1 cellular context compared by ENCODE assay signal in the genomic region with DNA sequence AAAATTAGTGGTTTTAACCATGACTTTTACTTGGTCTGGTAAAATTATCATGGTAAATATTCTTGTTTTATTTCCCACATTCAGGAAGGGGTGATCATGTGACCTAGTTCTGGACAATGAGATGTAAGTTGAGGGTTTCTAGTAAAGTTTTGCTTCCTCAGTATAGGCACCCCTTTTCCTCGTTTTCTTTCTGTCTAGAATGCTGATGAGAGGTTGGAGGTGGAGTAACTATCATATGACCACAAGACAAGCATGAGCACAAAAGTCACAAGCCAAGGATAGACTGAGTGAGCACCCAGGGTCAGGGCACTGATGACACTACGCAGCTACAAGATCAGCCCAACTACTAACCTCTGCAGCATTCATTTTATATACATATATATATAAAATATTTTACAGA.
TF ChIP-seq lines count a peak whose summit lies in the region.

No MANE protein-coding gene starts in this region.

TF ChIP-seq in SK-N-SH treated with all-trans-retinoic acid at 6 μM for 48 hours, 23 proteins besides CTCF, POLR2A, EP300 and RAD21 (continued from another document):
- TF ChIP-seq RARB (CRISPR knock-in tag; IDR thresholded peaks at IDR 0.05) (no peak), PPARA (CRISPR knock-in tag; IDR thresholded peaks at IDR 0.05; ENCODE audit: borderline replicate concordance) (no peak), TOX (CRISPR knock-in tag; IDR thresholded peaks at IDR 0.05; ENCODE audit: borderline replicate concordance) (no peak)
- TF ChIP-seq, protein P1, sequence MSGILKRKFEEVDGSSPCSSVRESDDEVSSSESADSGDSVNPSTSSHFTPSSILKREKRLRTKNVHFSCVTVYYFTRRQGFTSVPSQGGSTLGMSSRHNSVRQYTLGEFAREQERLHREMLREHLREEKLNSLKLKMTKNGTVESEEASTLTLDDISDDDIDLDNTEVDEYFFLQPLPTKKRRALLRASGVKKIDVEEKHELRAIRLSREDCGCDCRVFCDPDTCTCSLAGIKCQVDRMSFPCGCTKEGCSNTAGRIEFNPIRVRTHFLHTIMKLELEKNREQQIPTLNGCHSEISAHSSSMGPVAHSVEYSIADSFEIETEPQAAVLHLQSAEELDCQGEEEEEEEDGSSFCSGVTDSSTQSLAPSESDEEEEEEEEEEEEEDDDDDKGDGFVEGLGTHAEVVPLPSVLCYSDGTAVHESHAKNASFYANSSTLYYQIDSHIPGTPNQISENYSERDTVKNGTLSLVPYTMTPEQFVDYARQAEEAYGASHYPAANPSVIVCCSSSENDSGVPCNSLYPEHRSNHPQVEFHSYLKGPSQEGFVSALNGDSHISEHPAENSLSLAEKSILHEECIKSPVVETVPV (CRISPR knock-in tag; IDR thresholded peaks at IDR 0.05) = no peak
